Comparison of ENCODE assay signal across 1 cellular context in genomic region chr12:117356048-117356447, GRCh38.
TF ChIP-seq lines count a peak whose summit lies in the region.

No MANE protein-coding gene starts in this region.

TF ChIP-seq in K562, 482 proteins besides CTCF, POLR2A, EP300 and RAD21:
- no peak for TF ChIP-seq MAFK (IDR thresholded peaks at IDR 0.05; ENCODE audit: low read length)
- TF ChIP-seq ZFP36 (IDR thresholded peaks at IDR 0.05; ENCODE audit: low read depth, low read length, partially characterized antibody): peak; percentile 26
